Comparison of ENCODE assay signal across 9 cellular contexts in genomic region chr5:55407059-55407684, GRCh38.
DNase-seq lines count a peak whose midpoint lies in the region; ATAC-seq and TF ChIP-seq lines count a peak whose summit lies in the region.
"Had no signal": no experiment of that assay in that cellular context is flagged by ENCODE, and none has a peak within 500 bp of the region (broad histone marks: within the 10 kb centered on the region; RNA-seq: fewer than 3 reads in every experiment).

No MANE protein-coding gene starts in this region.

- H3K27me3 ChIP-seq in testis = no peaks in the 10 kb centered on the region

- ATAC-seq in HG03039 (IDR thresholded peaks at IDR 0.05; ENCODE audit: unreplicated experiment) = no peak

- H3K4me3 ChIP-seq in testis = no peak overlapping the region

- no peak for TF ChIP-seq POLR2A in testis (IDR thresholded peaks at IDR 0.05)

- H3K4me1 ChIP-seq in testis = no peaks in the 10 kb centered on the region

- 26 to 65% methylated on average over 1 of the region's 1 CpG for whole genome bisulfite sequencing in testis, 2 donors

- intact Hi-C loops in testis (cut with DNase I; ENCODE audit: low total_unique reads) = no loop called here

- no peaks in the 10 kb centered on the region for H3K9me3 ChIP-seq in testis

- peak in 2 of 3 experiments; percentile 42 to 53 for TF ChIP-seq CTCF in testis (IDR thresholded peaks at IDR 0.05)

- no peak overlapping the region for H3K27ac ChIP-seq in testis

- H3K36me3 ChIP-seq in testis (ENCODE audit: low read depth, missing control alignments) = no peaks in the 10 kb centered on the region

- DNase-seq in DMS53 (lab: John Stamatoyannopoulos, UW) (peak; percentile 54), HuH-7 (ENCODE audit: low spot score) (peak; percentile 14), amniotic stem cell (lab: John Stamatoyannopoulos, UW) (peak; percentile 10), hippocampal formation (lab: John Stamatoyannopoulos, UW) (peak; percentile 2 to 58), testis (no peak), MV-4-11 (lab: John Stamatoyannopoulos, UW) (no peak)
- DNase-seq in stimulated activated CD4-positive, alpha-beta T cell treated with anti-CD3 and anti-CD28 coated beads, Interleukin-1b, Interleukin-23, amount 100 ng/mL, for 48 hours = no peak
- DNase-seq: naive B cell had no signal

Comparison
In these comparisons a context has a peak if more than half of its experiments do, and no peak if none do; other contexts are left out.
1. DNase-seq: peak in DMS53 (single experiment), HuH-7 (single experiment), amniotic stem cell (single experiment) and hippocampal formation (2 of 2); none in testis (single experiment), MV-4-11 (single experiment) and stimulated activated CD4-positive, alpha-beta T cell treated with anti-CD3 and anti-CD28 coated beads, Interleukin-1b, Interleukin-23, amount 100 ng/mL, for 48 hours (single experiment).